Comparison of ENCODE assay signal across 1 cellular context in the genomic region with DNA sequence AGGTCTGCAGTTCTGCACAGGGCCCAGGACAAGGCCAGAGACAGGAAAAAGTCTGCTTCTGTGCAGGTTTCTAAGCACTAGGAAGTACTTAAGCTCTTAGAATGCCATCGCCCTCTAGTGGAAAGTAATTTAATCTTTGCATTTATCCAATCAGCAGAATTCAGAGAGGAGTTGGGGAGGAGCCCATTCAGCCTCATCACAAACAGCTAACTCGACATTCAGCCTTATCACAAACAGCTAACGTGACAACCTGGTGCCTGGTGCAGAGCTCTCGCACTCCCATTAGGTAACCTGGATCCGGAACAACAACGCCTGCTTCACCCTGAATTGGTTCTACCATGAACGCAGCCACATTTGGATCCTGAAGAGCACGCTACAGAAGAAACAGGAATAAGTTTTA.
TF ChIP-seq lines count a peak whose summit lies in the region.

No MANE protein-coding gene starts in this region.

TF ChIP-seq in HCT116, 20 proteins besides CTCF, POLR2A, EP300 and RAD21 (continued from another document):
- TF ChIP-seq, protein P1, sequence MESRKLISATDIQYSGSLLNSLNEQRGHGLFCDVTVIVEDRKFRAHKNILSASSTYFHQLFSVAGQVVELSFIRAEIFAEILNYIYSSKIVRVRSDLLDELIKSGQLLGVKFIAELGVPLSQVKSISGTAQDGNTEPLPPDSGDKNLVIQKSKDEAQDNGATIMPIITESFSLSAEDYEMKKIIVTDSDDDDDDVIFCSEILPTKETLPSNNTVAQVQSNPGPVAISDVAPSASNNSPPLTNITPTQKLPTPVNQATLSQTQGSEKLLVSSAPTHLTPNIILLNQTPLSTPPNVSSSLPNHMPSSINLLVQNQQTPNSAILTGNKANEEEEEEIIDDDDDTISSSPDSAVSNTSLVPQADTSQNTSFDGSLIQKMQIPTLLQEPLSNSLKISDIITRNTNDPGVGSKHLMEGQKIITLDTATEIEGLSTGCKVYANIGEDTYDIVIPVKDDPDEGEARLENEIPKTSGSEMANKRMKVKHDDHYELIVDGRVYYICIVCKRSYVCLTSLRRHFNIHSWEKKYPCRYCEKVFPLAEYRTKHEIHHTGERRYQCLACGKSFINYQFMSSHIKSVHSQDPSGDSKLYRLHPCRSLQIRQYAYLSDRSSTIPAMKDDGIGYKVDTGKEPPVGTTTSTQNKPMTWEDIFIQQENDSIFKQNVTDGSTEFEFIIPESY (IDR thresholded peaks at IDR 0.05; ENCODE audit: extremely low read depth, insufficient replicate concordance, low read length), result no peak
- TF ChIP-seq ZNF274 (IDR thresholded peaks at IDR 0.05; ENCODE audit: low read depth, low read length) (no peak), SP1 (IDR thresholded peaks at IDR 0.05; ENCODE audit: low read depth) (no peak)
TF ChIP-seq in HCT116: peak in this region for 0.
